8 cellular contexts compared by ENCODE assay signal in the genomic region with DNA sequence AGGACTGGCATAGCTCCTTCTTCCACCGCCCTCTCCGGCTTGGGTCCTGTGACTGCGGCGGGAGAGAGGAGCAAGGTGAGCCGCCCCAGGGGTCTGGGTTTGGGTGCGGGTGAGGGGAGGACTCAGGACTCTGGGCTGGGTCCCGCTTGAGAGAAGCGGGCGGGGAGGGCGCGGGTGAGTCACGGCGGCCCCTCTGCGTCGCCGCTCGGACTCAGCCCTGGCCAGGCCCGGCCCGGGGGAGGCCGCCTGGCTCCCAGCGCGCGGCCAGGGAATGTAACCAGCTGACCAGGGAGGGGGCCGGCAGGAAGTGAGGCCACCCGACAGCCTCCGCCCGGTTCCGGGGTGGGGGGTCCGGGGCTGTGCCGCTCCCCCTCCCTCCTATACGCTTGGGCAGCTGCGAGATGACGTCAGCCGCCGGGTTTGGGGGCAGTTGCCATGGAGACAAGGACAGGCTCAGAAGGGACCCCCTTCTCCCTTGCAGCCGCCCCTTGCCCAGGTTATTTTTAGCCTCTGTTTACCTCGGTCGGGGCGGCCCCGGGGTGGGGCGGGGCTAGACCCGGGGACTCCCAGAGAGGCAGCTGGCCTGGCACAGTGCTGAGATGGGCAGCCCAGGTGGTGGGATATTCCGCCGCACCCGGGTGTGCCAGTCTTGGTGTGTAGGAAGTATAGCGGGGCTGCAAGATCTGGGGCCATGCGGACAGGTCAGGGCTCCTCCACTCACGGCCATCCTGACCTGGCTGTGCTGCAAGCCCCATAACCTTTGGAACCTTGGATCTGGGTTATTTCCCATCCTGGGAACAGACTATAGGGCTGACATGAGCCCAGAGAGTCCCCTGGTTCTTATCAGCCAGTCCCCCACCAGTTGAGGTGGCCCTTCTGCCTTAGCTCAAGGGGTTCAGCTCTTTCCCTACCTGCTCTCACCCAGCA. TPM values are rescaled to one million over a fixed set of nuclear protein-coding genes. Genes with fewer than 3 reads are reported as not detected.
A peak's percentile ranks its signal among the peaks of the same experiment; 100 is the strongest.
DNase-seq lines count a peak whose midpoint lies in the region; ATAC-seq lines count a peak whose summit lies in the region.

No MANE protein-coding gene starts in this region.

- peak overlapping the region; percentile 93 for H3K27ac ChIP-seq in caudate nucleus (ENCODE audit: low read depth, low read length)

- H3K4me3 ChIP-seq in skeletal muscle satellite cell (ENCODE audit: low read length), result peak overlapping the region; percentile 83

- H3K4me2 ChIP-seq in skeletal muscle satellite cell (ENCODE audit: low read length), result peak overlapping the region; percentile 95

- ATAC-seq in GM18909 (IDR thresholded peaks at IDR 0.05; ENCODE audit: poor library complexity, unreplicated experiment), result peak; percentile 38
- no peak for ATAC-seq in HG02938 (IDR thresholded peaks at IDR 0.05; ENCODE audit: unreplicated experiment)

- peaks cover 3% of the 10 kb centered on the region for H3K36me3 ChIP-seq in skeletal muscle satellite cell (ENCODE audit: insufficient read depth, low read length)

- no peaks in the 10 kb centered on the region for H3K27me3 ChIP-seq in skeletal muscle satellite cell (ENCODE audit: control insufficient read depth, insufficient read depth, low read length)

- peaks cover 30% of the 10 kb centered on the region for H3K4me1 ChIP-seq in skeletal muscle satellite cell (ENCODE audit: control insufficient read depth, insufficient read depth, low read length)

- DNase-seq in C1 segment of cervical spinal cord (lab: John Stamatoyannopoulos, UW), result peak in 12 of 14 donors; percentile 10 to 86 (median 52)
- DNase-seq in NCI-H69 (lab: John Stamatoyannopoulos, UW), result peak; percentile 61
- DNase-seq in caudate nucleus (lab: John Stamatoyannopoulos, UW), result peak in 28 of 61 donors; percentile 29 to 91 (median 47)
- peak; percentile 80 for DNase-seq in islet precursor cell
- no peak for DNase-seq in D341Med (ENCODE audit: low spot score)

- H3K9ac ChIP-seq in skeletal muscle satellite cell (ENCODE audit: low read depth, low read length), result peak overlapping the region; percentile 91

- H3K9me3 ChIP-seq in skeletal muscle satellite cell (replicated peaks; ENCODE audit: low read length), result no peaks in the 10 kb centered on the region

RNA-seq across cellular contexts. Expression of a gene that starts 1.6 kb away (rescaled TPM):
- 20.8 and 27.7 TPM in 2 replicates for total RNA-seq in skeletal muscle satellite cell (2012; rRNA removed)

RNA-seq across cellular contexts. Expression of a gene that starts 32.0 kb away (rescaled TPM):
- 18.1 and 21.3 TPM in 2 replicates for total RNA-seq in skeletal muscle satellite cell (2012; rRNA removed)

RNA-seq across cellular contexts. Expression of a gene that starts 46.9 kb away (rescaled TPM):
- not detected in 2 replicates for total RNA-seq in skeletal muscle satellite cell (2012; rRNA removed)

RNA-seq across cellular contexts. Expression of a gene that starts 49.3 kb away (rescaled TPM):
- total RNA-seq in skeletal muscle satellite cell (2012; rRNA removed), result 112 and 131 TPM in 2 replicates
